In the genomic region with DNA sequence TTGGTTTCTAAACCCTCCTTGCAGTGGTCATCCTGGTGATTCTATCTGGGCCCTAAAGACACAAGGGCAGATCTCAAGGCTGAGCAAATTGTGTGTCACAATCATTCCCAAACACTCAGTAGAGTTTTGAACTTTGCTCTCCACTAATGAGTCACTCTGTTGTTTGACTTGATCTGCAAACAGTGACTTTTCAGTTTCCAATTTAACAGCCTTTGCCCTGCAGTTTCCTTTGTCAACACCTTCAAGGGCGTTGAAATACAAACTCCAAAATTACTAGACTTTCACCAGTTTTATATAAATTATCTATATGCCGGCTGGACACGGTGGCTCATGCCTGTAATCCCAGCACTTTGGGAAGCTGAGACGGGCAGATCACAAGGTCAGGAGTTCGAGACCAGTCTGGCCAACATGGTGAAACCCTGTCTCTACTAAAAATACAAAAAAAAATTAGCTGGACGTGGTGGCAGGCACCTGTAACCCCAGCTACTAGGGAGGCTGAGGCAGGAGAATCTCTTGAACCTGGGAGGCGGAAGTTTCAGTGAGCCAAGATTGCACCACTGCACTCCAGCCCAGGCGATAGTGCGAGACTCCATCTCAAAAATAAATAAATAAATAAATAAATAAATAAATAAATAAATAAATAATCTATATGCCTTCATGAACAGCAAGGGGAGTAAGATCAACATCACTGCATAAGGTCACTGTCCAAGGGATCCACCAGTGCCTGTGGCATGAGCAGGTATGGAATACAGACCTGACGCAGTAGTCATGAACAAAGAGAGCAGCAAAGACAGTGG, we compare ENCODE assay signal across 9 cellular contexts. TPM values are rescaled to one million over a fixed set of nuclear protein-coding genes. Genes with fewer than 3 reads are reported as not detected.
DNase-seq lines count a peak whose midpoint lies in the region; ATAC-seq and TF ChIP-seq lines count a peak whose summit lies in the region.
"Not testable (repeated sequence)": the region's sequence is repeated elsewhere in the genome, so short reads cannot be mapped to it uniquely, and the experiment has no call there.
"Had no signal": no experiment of that assay in that cellular context is flagged by ENCODE, and none has a peak within 500 bp of the region (broad histone marks: within the 10 kb centered on the region; RNA-seq: fewer than 3 reads in every experiment).

No MANE protein-coding gene starts in this region.

- POLR2A ChIA-PET in activated naive CD8-positive, alpha-beta T cell treated with anti-CD3 and anti-CD28 coated beads, Interleukin-2, amount 10 ng/mL, durations not matched to agents 7 days and 5 days (lab: Charles Lee), result interaction anchor here (0.6 kb wide), 1 partner anchor 37 kb away, joined by 3 read pairs; no protein-coding TSS in a partner anchor

- peaks cover 17% of the 10 kb centered on the region; the same call in 1 of the 2 replicates for H3K36me3 Mint-ChIP-seq in HFFc6 (ENCODE audit: low read depth)
- not testable (repeated sequence) for H3K36me3 Mint-ChIP-seq in activated naive CD8-positive, alpha-beta T cell treated with anti-CD3 and anti-CD28 coated beads, Interleukin-2, amount 10 ng/mL, durations not matched to agents 7 days and 5 days

- H3K9me3 Mint-ChIP-seq in HFFc6; activated naive CD8-positive, alpha-beta T cell treated with anti-CD3 and anti-CD28 coated beads, Interleukin-2, amount 10 ng/mL, durations not matched to agents 7 days and 5 days: not testable (repeated sequence)

- not testable (repeated sequence) for TF ChIP-seq CTCF in 22Rv1 (IDR thresholded peaks at IDR 0.05); HFFc6 (IDR thresholded peaks at IDR 0.05); lower lobe of right lung (IDR thresholded peaks at IDR 0.05)

- H3K4me3 ChIP-seq in lower lobe of right lung, result not testable (repeated sequence)

- not testable (repeated sequence) for H3K4me1 ChIP-seq in lower lobe of right lung

- intact Hi-C loops in lower lobe of right lung (cut with DNase I), result not testable (repeated sequence)

- H3K4me1 Mint-ChIP-seq in HFFc6 (ENCODE audit: low read depth), result peaks cover 15% of the 10 kb centered on the region
- H3K4me1 Mint-ChIP-seq in activated naive CD8-positive, alpha-beta T cell treated with anti-CD3 and anti-CD28 coated beads, Interleukin-2, amount 10 ng/mL, durations not matched to agents 7 days and 5 days, result not testable (repeated sequence)

- peak; percentile 47 for DNase-seq in HFFc6
- DNase-seq in RPMI7951 (ENCODE audit: low read depth), result peak; percentile 15
- not testable (repeated sequence) for DNase-seq in activated naive CD8-positive, alpha-beta T cell treated with anti-CD3 and anti-CD28 coated beads, Interleukin-2, amount 10 ng/mL, durations not matched to agents 7 days and 5 days; lower lobe of right lung

- peak overlapping the region; percentile 91 for H3K27ac ChIP-seq in 22Rv1
- H3K27ac ChIP-seq in lower lobe of right lung, result not testable (repeated sequence)

- H3K9me3 ChIP-seq in lower lobe of right lung, result not testable (repeated sequence)

- H3K36me3 ChIP-seq in lower lobe of right lung, result peaks cover 66% of the 10 kb centered on the region

- H3K4me3 Mint-ChIP-seq in HFFc6; activated naive CD8-positive, alpha-beta T cell treated with anti-CD3 and anti-CD28 coated beads, Interleukin-2, amount 10 ng/mL, durations not matched to agents 7 days and 5 days: not testable (repeated sequence)

- peak overlapping the region; percentile 76 for H3K27ac Mint-ChIP-seq in HFFc6
- H3K27ac Mint-ChIP-seq in activated naive CD8-positive, alpha-beta T cell treated with anti-CD3 and anti-CD28 coated beads, Interleukin-2, amount 10 ng/mL, durations not matched to agents 7 days and 5 days, result not testable (repeated sequence)

- ATAC-seq in GM18520 (IDR thresholded peaks at IDR 0.05; ENCODE audit: unreplicated experiment) (peak; percentile 64), HG03571 (IDR thresholded peaks at IDR 0.05; ENCODE audit: unreplicated experiment) (peak; percentile 51), esophagus mucosa (peak; percentile 84), lower lobe of right lung (peak; percentile 78 to 83)
- peak; percentile 22 for ATAC-seq in activated naive CD8-positive, alpha-beta T cell treated with anti-CD3 and anti-CD28 coated beads, Interleukin-2, amount 10 ng/mL, durations not matched to agents 7 days and 5 days (ENCODE audit: low read depth)

- not testable (repeated sequence) for H3K27me3 ChIP-seq in lower lobe of right lung (ENCODE audit: low read depth)

- H3K27me3 Mint-ChIP-seq in HFFc6 (ENCODE audit: insufficient read depth); activated naive CD8-positive, alpha-beta T cell treated with anti-CD3 and anti-CD28 coated beads, Interleukin-2, amount 10 ng/mL, durations not matched to agents 7 days and 5 days: not testable (repeated sequence)

RNA-seq across cellular contexts. Expression of gene MIX23, which starts 17.3 kb away (rescaled TPM):
- 10 to 100 TPM; 29.8 to 43.6 (median 40.6) TPM for total RNA-seq in HFFc6 (2021; fragmentation: NEBNext Ultra II Directional; extraction: Animal tissue kit (Norgen Biotek cat#: 25700))
- total RNA-seq in RPMI7951 (2014; rRNA removed; shearing (Covaris generic)), result 66.8 and 99.6 TPM in 2 replicates
- 10 to 100 TPM; 33.6 to 34.4 TPM for total RNA-seq in activated naive CD8-positive, alpha-beta T cell treated with anti-CD3 and anti-CD28 coated beads, Interleukin-2, amount 10 ng/mL, durations not matched to agents 7 days and 5 days
- total RNA-seq in esophagus mucosa, result 43.3 TPM
- 18.3 TPM for total RNA-seq in lower lobe of right lung

RNA-seq across cellular contexts. Expression of gene FAM162A, which starts 18.2 kb away (rescaled TPM):
- 10 to 100 TPM; 28.4 to 37.5 (median 31.5) TPM for total RNA-seq in HFFc6 (2021; fragmentation: NEBNext Ultra II Directional; extraction: Animal tissue kit (Norgen Biotek cat#: 25700))
- 72.1 and 87.6 TPM in 2 replicates for total RNA-seq in RPMI7951 (2014; rRNA removed; shearing (Covaris generic))
- total RNA-seq in activated naive CD8-positive, alpha-beta T cell treated with anti-CD3 and anti-CD28 coated beads, Interleukin-2, amount 10 ng/mL, durations not matched to agents 7 days and 5 days, result 100 to 1,000 TPM; 122 to 123 TPM
- 106 TPM for total RNA-seq in esophagus mucosa
- total RNA-seq in lower lobe of right lung, result 24.3 TPM

RNA-seq across cellular contexts. Expression of gene CSTA, which starts 40.7 kb away (rescaled TPM):
- under 1 TPM; 0.29 to 0.88 (median 0.49) TPM for total RNA-seq in HFFc6 (2021; fragmentation: NEBNext Ultra II Directional; extraction: Animal tissue kit (Norgen Biotek cat#: 25700))
- 0.72 and 0.78 TPM in 2 replicates for total RNA-seq in RPMI7951 (2014; rRNA removed; shearing (Covaris generic))
- not detected for total RNA-seq in activated naive CD8-positive, alpha-beta T cell treated with anti-CD3 and anti-CD28 coated beads, Interleukin-2, amount 10 ng/mL, durations not matched to agents 7 days and 5 days
- total RNA-seq in esophagus mucosa (2,321 TPM), lower lobe of right lung (39.5 TPM)
- total RNA-seq: lung microvascular endothelial cell had no signal

RNA-seq across cellular contexts. Expression of gene WDR5B, which starts 50.1 kb away (rescaled TPM):
- 1 to 10 TPM; 4.6 to 5.8 (median 5.4) TPM for total RNA-seq in HFFc6 (2021; fragmentation: NEBNext Ultra II Directional; extraction: Animal tissue kit (Norgen Biotek cat#: 25700))
- total RNA-seq in RPMI7951 (2014; rRNA removed; shearing (Covaris generic)), result 6.2 and 9.4 TPM in 2 replicates
- 1 to 10 TPM; 6.6 to 7.6 TPM for total RNA-seq in activated naive CD8-positive, alpha-beta T cell treated with anti-CD3 and anti-CD28 coated beads, Interleukin-2, amount 10 ng/mL, durations not matched to agents 7 days and 5 days
- total RNA-seq in esophagus mucosa, result 1.9 TPM
- 6.4 TPM for total RNA-seq in lower lobe of right lung

Comparison
In these comparisons a context has a peak if more than half of its experiments do, and no peak if none do; other contexts are left out.
1. ATAC-seq: peak in every context shown above with its lines; median percentile 84 in esophagus mucosa; 80 in lower lobe of right lung; 64 in GM18520; 51 in HG03571; 22 in activated naive CD8-positive, alpha-beta T cell treated with anti-CD3 and anti-CD28 coated beads, Interleukin-2, amount 10 ng/mL, durations not matched to agents 7 days and 5 days.
2. RNA of gene CSTA, which starts 40.7 kb away (total RNA-seq): 2,321 TPM in esophagus mucosa (single experiment); 39.5 TPM in lower lobe of right lung (single experiment), 0.72 to 0.78 TPM in RPMI7951, 0.29 to 0.88 TPM in HFFc6 and not detected in activated naive CD8-positive, alpha-beta T cell treated with anti-CD3 and anti-CD28 coated beads, Interleukin-2, amount 10 ng/mL, durations not matched to agents 7 days and 5 days; every median in the first group is over 10 times any median in the second.